In the genomic region with DNA sequence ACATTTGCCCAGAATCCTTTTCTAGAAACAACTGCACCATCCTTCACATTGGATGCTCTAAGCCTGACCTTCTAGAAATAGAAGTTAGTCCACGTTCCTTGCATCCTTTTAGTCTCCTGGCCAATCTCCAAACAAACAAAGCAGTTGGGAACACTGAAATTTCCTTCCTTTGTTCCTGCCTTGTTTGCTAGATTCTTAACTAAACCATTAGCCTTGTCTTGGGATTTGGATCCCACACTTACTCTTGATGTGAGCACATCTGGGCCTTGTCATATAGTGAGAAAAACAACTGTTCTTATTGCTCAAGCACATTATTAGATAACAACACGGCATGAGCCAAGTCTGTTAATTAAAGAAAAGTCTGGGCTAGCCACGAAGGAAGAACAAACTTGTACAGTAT, we compare ENCODE assay signal across 12 cellular contexts.
"Had no signal": no experiment of that assay in that cellular context is flagged by ENCODE, and none has a peak within 500 bp of the region (broad histone marks: within the 10 kb centered on the region; RNA-seq: fewer than 3 reads in every experiment).

No MANE protein-coding gene starts in this region.

- H3K9me3 ChIP-seq: tibial nerve, uterus had no signal

- H3K27ac ChIP-seq: tibial nerve, uterus had no signal

- H3K36me3 ChIP-seq: tibial nerve, uterus had no signal

- H3K4me1 ChIP-seq: tibial nerve, uterus had no signal

- ATAC-seq: activated CD8-positive, alpha-beta T cell treated with anti-CD3 and anti-CD28 coated beads for 36 hours; natural killer cell treated with Interleukin-12 subunit alpha and Interleukin-12 subunit beta and Interleukin-15 and Interleukin-18, amount 100 ng/mL, for 72 hours; stimulated activated naive CD8-positive, alpha-beta T cell treated with anti-CD3 and anti-CD28 coated beads, Interleukin-15, Interleukin-2, amounts not matched to agents 100 U/mL and 50 U/mL, for 24 hours had no signal

- H3K4me3 ChIP-seq: tibial nerve, uterus had no signal

- H3K27me3 ChIP-seq: tibial nerve, uterus had no signal

- DNase-seq: activated CD4-positive, alpha-beta T cell treated with anti-CD3 and anti-CD28 coated beads, Interleukin-2, amount 10 ng/mL, durations not matched to agents 24 days and 14 days; activated CD8-positive, alpha-beta T cell treated with anti-CD3 and anti-CD28 coated beads for 36 hours; activated naive CD4-positive, alpha-beta T cell treated with anti-CD3 and anti-CD28 coated beads for 36 hours; activated T-cell treated with anti-CD3 and anti-CD28 coated beads, Interleukin-2, amount 50 U/mL, for 1 hour; anterior cingulate cortex; effector CD4-positive, alpha-beta T cell; foreskin fibroblast; stimulated activated naive CD8-positive, alpha-beta T cell treated with anti-CD3 and anti-CD28 coated beads, Interleukin-15, Interleukin-2, amounts not matched to agents 100 U/mL and 50 U/mL, for 24 hours; substantia nigra; uterus had no signal
